Comparison of ENCODE assay signal across 15 cellular contexts in genomic region chr10:71708897-71709882, GRCh38. TPM values are rescaled to one million over a fixed set of nuclear protein-coding genes. Genes with fewer than 3 reads are reported as not detected.
DNase-seq lines count a peak whose midpoint lies in the region; ATAC-seq and TF ChIP-seq lines count a peak whose summit lies in the region.
"Had no signal": no experiment of that assay in that cellular context is flagged by ENCODE, and none has a peak within 500 bp of the region (broad histone marks: within the 10 kb centered on the region; RNA-seq: fewer than 3 reads in every experiment).

No MANE protein-coding gene starts in this region.

- H3K36me3 Mint-ChIP-seq in WTC11 (no peaks in the 10 kb centered on the region), memory B cell (no peaks in the 10 kb centered on the region)

- no peaks in the 10 kb centered on the region; the same call in 1 of the 2 replicates for H3K27me3 Mint-ChIP-seq in WTC11 (ENCODE audit: low read depth)
- no peaks in the 10 kb centered on the region for H3K27me3 Mint-ChIP-seq in memory B cell

- H3K9me2 ChIP-seq in Karpas-422 (replicated peaks; ENCODE audit: insufficient read depth, low read length) = no peaks in the 10 kb centered on the region

- peak overlapping the region in 5 of 11 experiments; percentile 10 to 29 (median 21); a peak in 4 of 22 replicates for H3K27ac ChIP-seq in BLaER1 treated with 17β-estradiol and CSF1 and Interleukin-3, amounts not matched to agents 10 nM and 100 nM
- H3K27ac ChIP-seq in Karpas-422 (ENCODE audit: low read length) = no peak overlapping the region
- no peak overlapping the region for H3K27ac ChIP-seq in ascending aorta
- H3K27ac ChIP-seq: parathyroid adenoma, SK-N-MC had no signal

- DNase-seq in GM12865 (ENCODE audit: low read depth) (peak; percentile 58), WTC11 (ENCODE audit: low spot score) (no peak), memory B cell (ENCODE audit: low spot score in 2 of 2) (no peak), Karpas-422 (no peak), ascending aorta (ENCODE audit: low spot score in 2 of 2) (no peak)
- DNase-seq in activated CD8-positive, alpha-beta memory T cell treated with anti-CD3 and anti-CD28 coated beads, Interleukin-2, amount 50 U/mL, for 48 hours = no peak
- DNase-seq: HFFc6, NCI-H1048, NCI-H2081 treated with DMSO at 0.1 percent for 48 hours had no signal

- intact Hi-C loops in ascending aorta (cut with DNase I) = loop anchor here (1.0 kb wide), 1 partner anchor 325 kb away; no protein-coding TSS in a partner anchor

- no peaks in the 10 kb centered on the region for H3K9me3 ChIP-seq in BLaER1 treated with 17β-estradiol and CSF1 and Interleukin-3, amounts not matched to agents 10 nM and 100 nM (replicated peaks in 1 of 11)
- H3K9me3 ChIP-seq in Karpas-422 (ENCODE audit: low read length) (no peaks in the 10 kb centered on the region), ascending aorta (no peaks in the 10 kb centered on the region)
- H3K9me3 ChIP-seq: tibial nerve had no signal

- H3K4me1 Mint-ChIP-seq in WTC11 = peaks cover 11% of the 10 kb centered on the region
- peaks cover 35% of the 10 kb centered on the region for H3K4me1 Mint-ChIP-seq in memory B cell

- peak overlapping the region; percentile 12 to 99 (median 91); a peak in 20 of 22 replicates for H3K4me2 ChIP-seq in BLaER1 treated with 17β-estradiol and CSF1 and Interleukin-3, amounts not matched to agents 10 nM and 100 nM
- no peak overlapping the region for H3K4me2 ChIP-seq in Karpas-422 (ENCODE audit: low read depth, low read length, poor library complexity, severe bottlenecking)

- no peaks in the 10 kb centered on the region for H3K79me2 ChIP-seq in Karpas-422 (ENCODE audit: low read length)
- H3K79me2 ChIP-seq: parathyroid adenoma had no signal

- no peak for TF ChIP-seq POLR2A in GM18505 (IDR thresholded peaks at IDR 0.05; ENCODE audit: borderline replicate concordance, extremely low read depth, insufficient read depth, insufficient read length)

- CTCF ChIA-PET in WTC11 (lab: Charles Lee) = interaction anchor here (0.6 to 5.9 kb wide), 55 partner anchors 10 to 405 kb away, joined by 3 to 158 read pairs (median 7); partner anchors contain the start of genes C10orf105, CDH23, SLC29A3 and VSIR

- H3K27me3 ChIP-seq in BLaER1 treated with 17β-estradiol and CSF1 and Interleukin-3, amounts not matched to agents 10 nM and 100 nM = no peaks in the 10 kb centered on the region
- no peaks in the 10 kb centered on the region for H3K27me3 ChIP-seq in Karpas-422 (ENCODE audit: low read length)
- H3K27me3 ChIP-seq in ascending aorta = no peaks in the 10 kb centered on the region
- H3K27me3 ChIP-seq: tibial nerve had no signal

- POLR2A ChIA-PET in WTC11 (lab: Charles Lee) = interaction anchor here (1.0 kb wide), 1 partner anchor 37 kb away, joined by 3 read pairs; no protein-coding TSS in a partner anchor

- H4K20me1 ChIP-seq in BLaER1 treated with 17β-estradiol and CSF1 and Interleukin-3, amounts not matched to agents 10 nM and 100 nM = no peaks in the 10 kb centered on the region
- H4K20me1 ChIP-seq in Karpas-422 (ENCODE audit: insufficient read depth, low read depth, low read length) = peaks cover 3% of the 10 kb centered on the region; the same call in 1 of the 2 replicates

- no peak overlapping the region for H3K4me3 ChIP-seq in BLaER1 treated with 17β-estradiol and CSF1 and Interleukin-3, amounts not matched to agents 10 nM and 100 nM
- H3K4me3 ChIP-seq in GM12865 (ENCODE audit: low read depth, low read length) (no peak overlapping the region), Karpas-422 (ENCODE audit: low read length) (no peak overlapping the region), ascending aorta (no peak overlapping the region)
- H3K4me3 ChIP-seq: SK-N-MC, tibial nerve had no signal

- peak overlapping the region; percentile 31; the same call in 1 of the 2 replicates for H3K27ac Mint-ChIP-seq in WTC11
- H3K27ac Mint-ChIP-seq in memory B cell = peak overlapping the region; percentile 68
- H3K27ac Mint-ChIP-seq: HFFc6 had no signal

- H3K9me3 Mint-ChIP-seq in WTC11 (no peaks in the 10 kb centered on the region), memory B cell (no peaks in the 10 kb centered on the region)
- H3K9me3 Mint-ChIP-seq: HFFc6 had no signal

- H3K4me3 Mint-ChIP-seq in WTC11 (no peak overlapping the region), memory B cell (no peak overlapping the region)
- H3K4me3 Mint-ChIP-seq: HFFc6 had no signal

- H2AFZ ChIP-seq in Karpas-422 (ENCODE audit: low read length) = no peak overlapping the region
- H2AFZ ChIP-seq: parathyroid adenoma had no signal

- H3K4me1 ChIP-seq in BLaER1 treated with 17β-estradiol and CSF1 and Interleukin-3, amounts not matched to agents 10 nM and 100 nM = peaks cover 60 to 82% (median 67%) of the 10 kb centered on the region in 10 experiments
- H3K4me1 ChIP-seq in Karpas-422 (ENCODE audit: low read length) (peaks cover 28% of the 10 kb centered on the region), ascending aorta (peaks cover 13 to 16% of the 10 kb centered on the region in 2 donors)
- H3K4me1 ChIP-seq: parathyroid adenoma had no signal

- TF ChIP-seq CTCF in GM12865 (IDR thresholded peaks at IDR 0.05; ENCODE audit: insufficient read depth, low read depth, low read length, missing control alignments) (no peak), WTC11 (IDR thresholded peaks at IDR 0.05) (no peak), ascending aorta (IDR thresholded peaks at IDR 0.05) (no peak)

- ATAC-seq in WTC11 (no peak), memory B cell (ENCODE audit: low read depth) (no peak), GM18505 (IDR thresholded peaks at IDR 0.05; ENCODE audit: unreplicated experiment) (no peak)

- no peaks in the 10 kb centered on the region for H3K36me3 ChIP-seq in BLaER1 treated with 17β-estradiol and CSF1 and Interleukin-3, amounts not matched to agents 10 nM and 100 nM
- H3K36me3 ChIP-seq in Karpas-422 (ENCODE audit: insufficient read depth, low read length) = no peaks in the 10 kb centered on the region
- H3K36me3 ChIP-seq in ascending aorta = no peaks in the 10 kb centered on the region
- H3K36me3 ChIP-seq: tibial nerve had no signal

- peak overlapping the region in 2 of 11 experiments; percentile 6 to 26; a peak in 1 of 22 replicates for H3K9ac ChIP-seq in BLaER1 treated with 17β-estradiol and CSF1 and Interleukin-3, amounts not matched to agents 10 nM and 100 nM
- no peak overlapping the region for H3K9ac ChIP-seq in Karpas-422 (ENCODE audit: low read length)
- H3K9ac ChIP-seq: parathyroid adenoma had no signal

TF ChIP-seq in WTC11, 78 proteins besides CTCF, POLR2A, EP300 and RAD21:
- TF ChIP-seq AR (CRISPR knock-in tag; IDR thresholded peaks at IDR 0.05) = no peak

RNA-seq across cellular contexts. Expression of gene C10orf105, which starts 10.4 kb away (rescaled TPM):
- total RNA-seq in WTC11 (2021) (0.48 to 0.99 TPM (median 0.85 TPM) in 3 replicates), ascending aorta (not detected)
- total RNA-seq in Karpas-422 (2014; rRNA removed; shearing (Covaris generic); ENCODE audit: low replicate concordance) = not detected in 2 replicates
- total RNA-seq: chondrocyte, HFFc6 had no signal
